In the genomic region with DNA sequence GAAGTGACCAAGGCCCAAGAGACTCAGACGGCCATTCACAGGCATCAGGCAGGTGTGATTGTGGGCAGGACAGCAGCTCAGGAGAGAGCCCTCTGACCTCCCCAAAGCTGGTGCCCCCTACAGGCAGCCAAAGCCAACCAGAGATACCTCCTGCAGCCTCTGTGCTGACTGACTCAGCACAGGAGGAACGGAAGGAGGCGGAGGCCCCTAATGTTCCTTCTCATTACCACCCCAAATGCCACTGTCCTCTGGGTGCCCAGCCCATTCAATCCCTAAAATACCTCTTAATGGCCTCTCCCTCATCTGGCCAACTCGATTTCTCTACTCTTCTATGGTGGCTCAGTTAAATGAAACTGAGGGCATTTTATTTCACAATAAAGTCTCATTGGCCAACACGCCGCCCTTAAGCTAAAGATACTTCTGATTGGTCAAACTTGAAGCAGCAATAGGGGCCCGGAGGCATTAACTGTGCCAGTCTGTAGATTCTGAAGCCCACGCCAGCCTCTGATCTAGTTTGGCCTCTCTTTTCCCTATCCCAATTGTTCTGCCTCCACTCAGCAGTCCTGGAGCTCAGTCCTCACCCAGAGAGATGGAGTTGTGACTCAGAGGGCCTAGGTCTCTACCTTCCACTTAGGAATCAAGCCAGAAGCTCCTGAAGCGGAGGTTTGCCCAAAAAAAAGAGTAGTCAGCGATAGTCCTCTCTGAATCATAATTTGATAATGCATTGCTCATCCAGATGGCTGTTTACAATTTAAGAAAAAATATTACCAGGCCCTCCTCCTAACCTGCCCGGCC, we compare ENCODE assay signal across 1 cellular context.
TF ChIP-seq lines count a peak whose summit lies in the region.

No MANE protein-coding gene starts in this region.

TF ChIP-seq in GM12878, 131 proteins besides CTCF, POLR2A, EP300 and RAD21 (continued from another document and continues in another):
- TF ChIP-seq MEF2A (IDR thresholded peaks at IDR 0.05; ENCODE audit: insufficient read depth, low read depth, low read length): 0 out of 2 replicates have a peak, but pooled peaks have one; percentile 38
- no peak for TF ChIP-seq ZNF24 (IDR thresholded peaks at IDR 0.05)
- TF ChIP-seq SUPT20H (IDR thresholded peaks at IDR 0.05; ENCODE audit: borderline replicate concordance, control insufficient read depth, low read depth, low read length): no peak
- TF ChIP-seq HDAC2 (IDR thresholded peaks at IDR 0.05): no peak
- TF ChIP-seq CEBPZ (IDR thresholded peaks at IDR 0.05; ENCODE audit: low read depth, low read length): no peak
- TF ChIP-seq TAF1 (IDR thresholded peaks at IDR 0.05; ENCODE audit: borderline replicate concordance, low read depth, low read length): peak; percentile 41
- peak; percentile 24; the same call in 1 of the 2 replicates for TF ChIP-seq EED (IDR thresholded peaks at IDR 0.05; ENCODE audit: low read depth)
- no peak for TF ChIP-seq HCFC1 (IDR thresholded peaks at IDR 0.05; ENCODE audit: low read length)
- no peak for TF ChIP-seq ELK1 (IDR thresholded peaks at IDR 0.05; ENCODE audit: low read depth, low read length)
- TF ChIP-seq ZBED1 (IDR thresholded peaks at IDR 0.05; ENCODE audit: borderline replicate concordance): no peak
- peak; percentile 95 for TF ChIP-seq SMARCA5 (IDR thresholded peaks at IDR 0.05)
- TF ChIP-seq MXI1 (IDR thresholded peaks at IDR 0.05; ENCODE audit: low read depth, low read length): peak; percentile 59; the same call in 1 of the 2 replicates
- TF ChIP-seq MAX (IDR thresholded peaks at IDR 0.05; ENCODE audit: low read depth, low read length): no peak
- no peak for TF ChIP-seq MYB (IDR thresholded peaks at IDR 0.05; ENCODE audit: borderline replicate concordance, low read depth, low read length)
- no peak for TF ChIP-seq FOS (IDR thresholded peaks at IDR 0.05; ENCODE audit: borderline replicate concordance, extremely low read depth, insufficient read length)
- 0 out of 2 replicates have a peak, but pooled peaks have one; percentile 37 for TF ChIP-seq TCF3 (IDR thresholded peaks at IDR 0.05; ENCODE audit: borderline replicate concordance, insufficient read depth, low read depth, low read length)
- no peak for TF ChIP-seq RELA (IDR thresholded peaks at IDR 0.05; ENCODE audit: borderline replicate concordance, partially characterized antibody)
- TF ChIP-seq EGR1 (IDR thresholded peaks at IDR 0.05; ENCODE audit: borderline replicate concordance in 1 of 2, low read depth in 2 of 2, low read length in 2 of 2): peak in 1 of 2 experiments; percentile 24; a peak in 1 of 3 replicates
- TF ChIP-seq ZSCAN29 (IDR thresholded peaks at IDR 0.05): no peak
- TF ChIP-seq HDGF (IDR thresholded peaks at IDR 0.05): no peak
- TF ChIP-seq NR2C2 (IDR thresholded peaks at IDR 0.05; ENCODE audit: borderline replicate concordance, control insufficient read depth, insufficient read length, low read depth): no peak
- TF ChIP-seq CEBPB (IDR thresholded peaks at IDR 0.05; ENCODE audit: borderline replicate concordance in 1 of 2, low read depth in 2 of 2, low read length in 2 of 2): no peak
- TF ChIP-seq PAX5 (IDR thresholded peaks at IDR 0.05; ENCODE audit: borderline replicate concordance, low read depth, low read length): no peak
- TF ChIP-seq NFYA (IDR thresholded peaks at IDR 0.05; ENCODE audit: borderline replicate concordance, low read depth, low read length): no peak
- 0 out of 2 replicates have a peak, but pooled peaks have one; percentile 27 for TF ChIP-seq STAT1 (conservative IDR thresholded peaks at IDR 0.05)
- TF ChIP-seq CREB1 (IDR thresholded peaks at IDR 0.05; ENCODE audit: low read depth): peak; percentile 23; the same call in 1 of the 2 replicates
- TF ChIP-seq ATF3 (IDR thresholded peaks at IDR 0.05; ENCODE audit: borderline replicate concordance, extremely low read depth, low read depth, low read length): no peak
- 0 out of 2 replicates have a peak, but pooled peaks have one; percentile 9 for TF ChIP-seq CBFB (IDR thresholded peaks at IDR 0.05; ENCODE audit: low read depth)
- TF ChIP-seq MTA3 (IDR thresholded peaks at IDR 0.05; ENCODE audit: borderline replicate concordance, low read length): no peak
- TF ChIP-seq NRF1 (conservative IDR thresholded peaks at IDR 0.05; ENCODE audit: low read depth, low read length): no peak
- TF ChIP-seq MEF2B (IDR thresholded peaks at IDR 0.05; ENCODE audit: partially characterized antibody, poor library complexity, severe bottlenecking): peak; percentile 15
- TF ChIP-seq BHLHE40 (IDR thresholded peaks at IDR 0.05; ENCODE audit: borderline replicate concordance in 1 of 2, low read depth in 2 of 2, low read length in 1 of 2): peak in 1 of 2 experiments; percentile 11; a peak in 1 of 4 replicates
- TF ChIP-seq ZNF207 (IDR thresholded peaks at IDR 0.05; ENCODE audit: borderline replicate concordance): no peak
- TF ChIP-seq ATF2 (IDR thresholded peaks at IDR 0.05; ENCODE audit: low read length): no peak
- no peak; the same call in 1 of the 2 replicates for TF ChIP-seq MTA2 (IDR thresholded peaks at IDR 0.05; ENCODE audit: low read depth)
- 0 out of 2 replicates have a peak, but pooled peaks have one; percentile 42 for TF ChIP-seq ZBTB33 (IDR thresholded peaks at IDR 0.05)
- TF ChIP-seq RELB (IDR thresholded peaks at IDR 0.05; ENCODE audit: low read depth): no peak
- TF ChIP-seq E2F8 (IDR thresholded peaks at IDR 0.05; ENCODE audit: low read depth, partially characterized antibody): no peak
- peak; percentile 95 for TF ChIP-seq NR2F1 (conservative IDR thresholded peaks at IDR 0.05)
- no peak for TF ChIP-seq KLF5 (IDR thresholded peaks at IDR 0.05; ENCODE audit: partially characterized antibody)
- peak; percentile 70 for TF ChIP-seq SMC3 (IDR thresholded peaks at IDR 0.05; ENCODE audit: borderline replicate concordance, low read length)
- TF ChIP-seq IKZF2 (IDR thresholded peaks at IDR 0.05): no peak; a peak in 1 of 4 replicates
- peak; percentile 75 for TF ChIP-seq POLR2AphosphoS5 (IDR thresholded peaks at IDR 0.05; ENCODE audit: low read length)
- TF ChIP-seq DPF2 (IDR thresholded peaks at IDR 0.05): no peak
- TF ChIP-seq BCL11A (IDR thresholded peaks at IDR 0.05; ENCODE audit: low read depth, low read length): no peak
- TF ChIP-seq LARP7 (IDR thresholded peaks at IDR 0.05): no peak
- no peak for TF ChIP-seq ZNF274 (IDR thresholded peaks at IDR 0.05; ENCODE audit: insufficient read depth, insufficient read length)
